32 cellular contexts compared by ENCODE assay signal in genomic region chr20:18237682-18238081, GRCh38.
"Had no signal": no experiment of that assay in that cellular context is flagged by ENCODE, and none has a peak within 500 bp of the region (broad histone marks: within the 10 kb centered on the region; RNA-seq: fewer than 3 reads in every experiment).

No MANE protein-coding gene starts in this region.

- ATAC-seq: activated naive CD4-positive, alpha-beta T cell treated with anti-CD3 and anti-CD28 coated beads, Interleukin-2, amount 50 U/mL, for 72 hours; activated naive CD8-positive, alpha-beta T cell treated with anti-CD3 and anti-CD28 coated beads, Interleukin-2, amount 50 U/mL, for 24 hours; activated T-cell treated with anti-CD3 and anti-CD28 coated beads, Interleukin-2, amount 50 U/mL, for 4 hours; activated T-cell treated with anti-CD3 and anti-CD28 coated beads, Interleukin-2, amount 50 U/mL, for 72 hours; activated T-helper 17 cell treated with anti-CD3 and anti-CD28 coated beads, Interleukin-2, amount 50 U/mL, for 72 hours; body of pancreas had no signal

- H3K36me3 ChIP-seq: adrenal gland, ascending aorta, brain microvascular endothelial cell, breast epithelium, cardiac muscle cell had no signal

- H3K27me3 ChIP-seq: adrenal gland, ascending aorta, body of pancreas, brain microvascular endothelial cell, breast epithelium, cardiac muscle cell had no signal

- DNase-seq: activated effector memory CD4-positive, alpha-beta T cell treated with anti-CD3 and anti-CD28 coated beads, Interleukin-2, amount 50 U/mL, for 16 hours; activated effector memory CD4-positive, alpha-beta T cell treated with Interleukin-2 at 50 U/mL for 16 hours; activated gamma-delta T cell; activated gamma-delta T cell treated with Interleukin-2 at 50 U/mL for 16 hours; activated naive CD4-positive, alpha-beta T cell; activated naive CD4-positive, alpha-beta T cell treated with anti-CD3 and anti-CD28 coated beads for 36 hours; activated naive CD4-positive, alpha-beta T cell treated with anti-CD3 and anti-CD28 coated beads, Interleukin-2, amount 10 ng/mL, durations not matched to agents 7 days and 5 days; activated naive CD4-positive, alpha-beta T cell treated with anti-CD3 and anti-CD28 coated beads, Interleukin-2, amount 50 U/mL, for 16 hours; activated naive CD4-positive, alpha-beta T cell treated with Interleukin-2 at 50 U/mL for 16 hours; activated naive CD8-positive, alpha-beta T cell treated with anti-CD3 and anti-CD28 coated beads for 36 hours; activated naive CD8-positive, alpha-beta T cell treated with anti-CD3 and anti-CD28 coated beads, Interleukin-2, amount 10 ng/mL, durations not matched to agents 7 days and 5 days; activated naive CD8-positive, alpha-beta T cell treated with anti-CD3 and anti-CD28 coated beads, Interleukin-2, amount 50 U/mL, for 24 hours; activated T-cell treated with anti-CD3 and anti-CD28 coated beads, Interleukin-2, amount 50 U/mL, for 1 hour; activated T-cell treated with anti-CD3 and anti-CD28 coated beads, Interleukin-2, amount 50 U/mL, for 24 hours; activated T-cell treated with anti-CD3 and anti-CD28 coated beads, Interleukin-2, amount 50 U/mL, for 4 hours; activated T-cell treated with anti-CD3 and anti-CD28 coated beads, Interleukin-2, amount 50 U/mL, for 48 hours; activated T-cell treated with anti-CD3 and anti-CD28 coated beads, Interleukin-2, amount 50 U/mL, for 72 hours; adrenal gland; amniotic stem cell; amygdala; anterior cingulate cortex; aorta; body of pancreas; brain microvascular endothelial cell; caudate nucleus; central memory CD4-positive, alpha-beta T cell; cerebellar nuclear complex had no signal

- H3K27ac ChIP-seq: adrenal gland, ascending aorta, body of pancreas, brain microvascular endothelial cell, breast epithelium, cardiac muscle cell had no signal

- H3K4me3 ChIP-seq: adrenal gland, ascending aorta, body of pancreas, breast epithelium, cardiac muscle cell had no signal

- H3K9me3 ChIP-seq: adrenal gland, ascending aorta had no signal

- H3K4me1 ChIP-seq: adrenal gland, ascending aorta, body of pancreas, breast epithelium had no signal
